In the genomic region with DNA sequence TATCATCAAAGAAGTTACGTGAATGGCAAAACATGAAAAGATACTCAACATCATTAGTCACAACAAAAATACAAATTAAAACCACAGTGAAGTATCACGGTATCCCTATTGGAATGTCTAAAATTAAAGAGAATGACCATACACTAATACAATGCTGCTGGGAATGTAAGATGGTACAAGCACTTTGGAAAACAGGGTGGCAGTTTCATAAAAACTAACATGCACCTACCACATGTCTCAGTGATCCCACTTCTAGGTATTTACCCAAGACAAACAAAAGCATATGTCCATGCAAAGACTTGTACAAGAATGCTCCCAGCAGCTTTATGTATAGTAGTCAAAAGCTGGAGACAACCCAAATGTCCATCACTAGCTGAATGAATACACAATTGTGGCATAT, we compare ENCODE assay signal across 1 cellular context.
TF ChIP-seq lines count a peak whose summit lies in the region.

No MANE protein-coding gene starts in this region.

TF ChIP-seq in HepG2, 621 proteins besides CTCF, POLR2A, EP300 and RAD21 (continued from another document and continues in another):
- TF ChIP-seq, protein P1, sequence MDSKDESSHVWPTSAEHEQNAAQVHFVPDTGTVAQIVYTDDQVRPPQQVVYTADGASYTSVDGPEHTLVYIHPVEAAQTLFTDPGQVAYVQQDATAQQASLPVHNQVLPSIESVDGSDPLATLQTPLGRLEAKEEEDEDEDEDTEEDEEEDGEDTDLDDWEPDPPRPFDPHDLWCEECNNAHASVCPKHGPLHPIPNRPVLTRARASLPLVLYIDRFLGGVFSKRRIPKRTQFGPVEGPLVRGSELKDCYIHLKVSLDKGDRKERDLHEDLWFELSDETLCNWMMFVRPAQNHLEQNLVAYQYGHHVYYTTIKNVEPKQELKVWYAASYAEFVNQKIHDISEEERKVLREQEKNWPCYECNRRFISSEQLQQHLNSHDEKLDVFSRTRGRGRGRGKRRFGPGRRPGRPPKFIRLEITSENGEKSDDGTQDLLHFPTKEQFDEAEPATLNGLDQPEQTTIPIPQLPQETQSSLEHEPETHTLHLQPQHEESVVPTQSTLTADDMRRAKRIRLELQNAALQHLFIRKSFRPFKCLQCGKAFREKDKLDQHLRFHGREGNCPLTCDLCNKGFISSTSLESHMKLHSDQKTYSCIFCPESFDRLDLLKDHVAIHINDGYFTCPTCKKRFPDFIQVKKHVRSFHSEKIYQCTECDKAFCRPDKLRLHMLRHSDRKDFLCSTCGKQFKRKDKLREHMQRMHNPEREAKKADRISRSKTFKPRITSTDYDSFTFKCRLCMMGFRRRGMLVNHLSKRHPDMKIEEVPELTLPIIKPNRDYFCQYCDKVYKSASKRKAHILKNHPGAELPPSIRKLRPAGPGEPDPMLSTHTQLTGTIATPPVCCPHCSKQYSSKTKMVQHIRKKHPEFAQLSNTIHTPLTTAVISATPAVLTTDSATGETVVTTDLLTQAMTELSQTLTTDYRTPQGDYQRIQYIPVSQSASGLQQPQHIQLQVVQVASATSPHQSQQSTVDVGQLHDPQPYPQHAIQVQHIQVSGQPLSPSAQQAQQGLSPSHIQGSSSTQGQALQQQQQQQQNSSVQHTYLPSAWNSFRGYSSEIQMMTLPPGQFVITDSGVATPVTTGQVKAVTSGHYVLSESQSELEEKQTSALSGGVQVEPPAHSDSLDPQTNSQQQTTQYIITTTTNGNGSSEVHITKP (CRISPR knock-in tag; IDR thresholded peaks at IDR 0.05; ENCODE audit: low read depth): no peak
- TF ChIP-seq ARID2 (CRISPR knock-in tag; IDR thresholded peaks at IDR 0.05; ENCODE audit: borderline replicate concordance) (no peak), STAT6 (CRISPR knock-in tag; IDR thresholded peaks at IDR 0.05; ENCODE audit: borderline replicate concordance) (no peak), FOSL2 (CRISPR knock-in tag; IDR thresholded peaks at IDR 0.05) (peak; percentile 44; the same call in 1 of the 2 replicates), ZNF33B (CRISPR knock-in tag; IDR thresholded peaks at IDR 0.05) (no peak), SMAD9 (CRISPR knock-in tag; IDR thresholded peaks at IDR 0.05) (no peak), ZNF138 (CRISPR knock-in tag; IDR thresholded peaks at IDR 0.05; ENCODE audit: low read depth) (no peak), ZFP62 (CRISPR knock-in tag; IDR thresholded peaks at IDR 0.05) (no peak), SOX5 (CRISPR knock-in tag; IDR thresholded peaks at IDR 0.05; ENCODE audit: borderline replicate concordance) (peak; percentile 85), ZFP90 (CRISPR knock-in tag; IDR thresholded peaks at IDR 0.05; ENCODE audit: borderline replicate concordance) (no peak), ZBTB21 (CRISPR knock-in tag; IDR thresholded peaks at IDR 0.05) (no peak), ZNF331 (CRISPR knock-in tag; IDR thresholded peaks at IDR 0.05) (peak; percentile 50; the same call in 1 of the 2 replicates), ZNF563 (CRISPR knock-in tag; IDR thresholded peaks at IDR 0.05) (no peak), ZNF879 (CRISPR knock-in tag; IDR thresholded peaks at IDR 0.05) (no peak), ZNF260 (CRISPR knock-in tag; IDR thresholded peaks at IDR 0.05; ENCODE audit: borderline replicate concordance, low read depth) (no peak), ZNF496 (CRISPR knock-in tag; IDR thresholded peaks at IDR 0.05; ENCODE audit: insufficient replicate concordance) (no peak), ZSCAN20 (CRISPR knock-in tag; IDR thresholded peaks at IDR 0.05; ENCODE audit: borderline replicate concordance) (no peak), ZNF230 (CRISPR knock-in tag; IDR thresholded peaks at IDR 0.05) (no peak), ZNF318 (CRISPR knock-in tag; IDR thresholded peaks at IDR 0.05) (no peak), ZNF12 (CRISPR knock-in tag; IDR thresholded peaks at IDR 0.05) (no peak), ZNF556 (CRISPR knock-in tag; IDR thresholded peaks at IDR 0.05; ENCODE audit: borderline replicate concordance) (no peak), ZKSCAN8 (CRISPR knock-in tag; IDR thresholded peaks at IDR 0.05; ENCODE audit: borderline replicate concordance) (peak; percentile 69; the same call in 1 of the 2 replicates), ZNF629 (CRISPR knock-in tag; conservative IDR thresholded peaks at IDR 0.05) (no peak), HES4 (CRISPR knock-in tag; IDR thresholded peaks at IDR 0.05; ENCODE audit: borderline replicate concordance) (no peak), THYN1 (CRISPR knock-in tag; IDR thresholded peaks at IDR 0.05; ENCODE audit: borderline replicate concordance, low read depth) (no peak), ZNF737 (CRISPR knock-in tag; IDR thresholded peaks at IDR 0.05; ENCODE audit: borderline replicate concordance) (no peak), FLYWCH1 (CRISPR knock-in tag; IDR thresholded peaks at IDR 0.05) (no peak), ZNF451 (CRISPR knock-in tag; IDR thresholded peaks at IDR 0.05) (no peak), BCL6 (CRISPR knock-in tag; IDR thresholded peaks at IDR 0.05) (peak; percentile 86)
- TF ChIP-seq, protein P2, sequence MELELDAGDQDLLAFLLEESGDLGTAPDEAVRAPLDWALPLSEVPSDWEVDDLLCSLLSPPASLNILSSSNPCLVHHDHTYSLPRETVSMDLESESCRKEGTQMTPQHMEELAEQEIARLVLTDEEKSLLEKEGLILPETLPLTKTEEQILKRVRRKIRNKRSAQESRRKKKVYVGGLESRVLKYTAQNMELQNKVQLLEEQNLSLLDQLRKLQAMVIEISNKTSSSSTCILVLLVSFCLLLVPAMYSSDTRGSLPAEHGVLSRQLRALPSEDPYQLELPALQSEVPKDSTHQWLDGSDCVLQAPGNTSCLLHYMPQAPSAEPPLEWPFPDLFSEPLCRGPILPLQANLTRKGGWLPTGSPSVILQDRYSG (CRISPR knock-in tag; IDR thresholded peaks at IDR 0.05): no peak
- TF ChIP-seq, protein P3, sequence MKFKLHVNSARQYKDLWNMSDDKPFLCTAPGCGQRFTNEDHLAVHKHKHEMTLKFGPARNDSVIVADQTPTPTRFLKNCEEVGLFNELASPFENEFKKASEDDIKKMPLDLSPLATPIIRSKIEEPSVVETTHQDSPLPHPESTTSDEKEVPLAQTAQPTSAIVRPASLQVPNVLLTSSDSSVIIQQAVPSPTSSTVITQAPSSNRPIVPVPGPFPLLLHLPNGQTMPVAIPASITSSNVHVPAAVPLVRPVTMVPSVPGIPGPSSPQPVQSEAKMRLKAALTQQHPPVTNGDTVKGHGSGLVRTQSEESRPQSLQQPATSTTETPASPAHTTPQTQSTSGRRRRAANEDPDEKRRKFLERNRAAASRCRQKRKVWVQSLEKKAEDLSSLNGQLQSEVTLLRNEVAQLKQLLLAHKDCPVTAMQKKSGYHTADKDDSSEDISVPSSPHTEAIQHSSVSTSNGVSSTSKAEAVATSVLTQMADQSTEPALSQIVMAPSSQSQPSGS (CRISPR knock-in tag; IDR thresholded peaks at IDR 0.05): 0 out of 2 replicates have a peak, but pooled peaks have one; percentile 49
- TF ChIP-seq, protein P4, sequence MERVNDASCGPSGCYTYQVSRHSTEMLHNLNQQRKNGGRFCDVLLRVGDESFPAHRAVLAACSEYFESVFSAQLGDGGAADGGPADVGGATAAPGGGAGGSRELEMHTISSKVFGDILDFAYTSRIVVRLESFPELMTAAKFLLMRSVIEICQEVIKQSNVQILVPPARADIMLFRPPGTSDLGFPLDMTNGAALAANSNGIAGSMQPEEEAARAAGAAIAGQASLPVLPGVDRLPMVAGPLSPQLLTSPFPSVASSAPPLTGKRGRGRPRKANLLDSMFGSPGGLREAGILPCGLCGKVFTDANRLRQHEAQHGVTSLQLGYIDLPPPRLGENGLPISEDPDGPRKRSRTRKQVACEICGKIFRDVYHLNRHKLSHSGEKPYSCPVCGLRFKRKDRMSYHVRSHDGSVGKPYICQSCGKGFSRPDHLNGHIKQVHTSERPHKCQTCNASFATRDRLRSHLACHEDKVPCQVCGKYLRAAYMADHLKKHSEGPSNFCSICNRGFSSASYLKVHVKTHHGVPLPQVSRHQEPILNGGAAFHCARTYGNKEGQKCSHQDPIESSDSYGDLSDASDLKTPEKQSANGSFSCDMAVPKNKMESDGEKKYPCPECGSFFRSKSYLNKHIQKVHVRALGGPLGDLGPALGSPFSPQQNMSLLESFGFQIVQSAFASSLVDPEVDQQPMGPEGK (CRISPR knock-in tag; IDR thresholded peaks at IDR 0.05): 0 out of 2 replicates have a peak, but pooled peaks have one; percentile 27
- TF ChIP-seq, protein P5, sequence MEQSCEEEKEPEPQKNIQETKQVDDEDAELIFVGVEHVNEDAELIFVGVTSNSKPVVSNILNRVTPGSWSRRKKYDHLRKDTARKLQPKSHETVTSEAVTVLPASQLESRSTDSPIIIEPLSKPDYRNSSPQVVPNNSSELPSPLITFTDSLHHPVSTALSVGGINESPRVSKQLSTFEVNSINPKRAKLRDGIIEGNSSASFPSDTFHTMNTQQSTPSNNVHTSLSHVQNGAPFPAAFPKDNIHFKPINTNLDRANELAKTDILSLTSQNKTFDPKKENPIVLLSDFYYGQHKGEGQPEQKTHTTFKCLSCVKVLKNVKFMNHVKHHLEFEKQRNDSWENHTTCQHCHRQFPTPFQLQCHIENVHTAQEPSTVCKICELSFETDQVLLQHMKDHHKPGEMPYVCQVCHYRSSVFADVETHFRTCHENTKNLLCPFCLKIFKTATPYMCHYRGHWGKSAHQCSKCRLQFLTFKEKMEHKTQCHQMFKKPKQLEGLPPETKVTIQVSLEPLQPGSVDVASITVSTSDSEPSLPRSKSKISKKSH (CRISPR knock-in tag; IDR thresholded peaks at IDR 0.05; ENCODE audit: borderline replicate concordance): no peak
- TF ChIP-seq, protein P6, sequence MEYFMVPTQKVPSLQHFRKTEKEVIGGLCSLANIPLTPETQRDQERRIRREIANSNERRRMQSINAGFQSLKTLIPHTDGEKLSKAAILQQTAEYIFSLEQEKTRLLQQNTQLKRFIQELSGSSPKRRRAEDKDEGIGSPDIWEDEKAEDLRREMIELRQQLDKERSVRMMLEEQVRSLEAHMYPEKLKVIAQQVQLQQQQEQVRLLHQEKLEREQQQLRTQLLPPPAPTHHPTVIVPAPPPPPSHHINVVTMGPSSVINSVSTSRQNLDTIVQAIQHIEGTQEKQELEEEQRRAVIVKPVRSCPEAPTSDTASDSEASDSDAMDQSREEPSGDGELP (IDR thresholded peaks at IDR 0.05; ENCODE audit: borderline replicate concordance, low read depth): 0 out of 2 replicates have a peak, but pooled peaks have one; percentile 21
